1 cellular context compared by ENCODE assay signal in the genomic region with DNA sequence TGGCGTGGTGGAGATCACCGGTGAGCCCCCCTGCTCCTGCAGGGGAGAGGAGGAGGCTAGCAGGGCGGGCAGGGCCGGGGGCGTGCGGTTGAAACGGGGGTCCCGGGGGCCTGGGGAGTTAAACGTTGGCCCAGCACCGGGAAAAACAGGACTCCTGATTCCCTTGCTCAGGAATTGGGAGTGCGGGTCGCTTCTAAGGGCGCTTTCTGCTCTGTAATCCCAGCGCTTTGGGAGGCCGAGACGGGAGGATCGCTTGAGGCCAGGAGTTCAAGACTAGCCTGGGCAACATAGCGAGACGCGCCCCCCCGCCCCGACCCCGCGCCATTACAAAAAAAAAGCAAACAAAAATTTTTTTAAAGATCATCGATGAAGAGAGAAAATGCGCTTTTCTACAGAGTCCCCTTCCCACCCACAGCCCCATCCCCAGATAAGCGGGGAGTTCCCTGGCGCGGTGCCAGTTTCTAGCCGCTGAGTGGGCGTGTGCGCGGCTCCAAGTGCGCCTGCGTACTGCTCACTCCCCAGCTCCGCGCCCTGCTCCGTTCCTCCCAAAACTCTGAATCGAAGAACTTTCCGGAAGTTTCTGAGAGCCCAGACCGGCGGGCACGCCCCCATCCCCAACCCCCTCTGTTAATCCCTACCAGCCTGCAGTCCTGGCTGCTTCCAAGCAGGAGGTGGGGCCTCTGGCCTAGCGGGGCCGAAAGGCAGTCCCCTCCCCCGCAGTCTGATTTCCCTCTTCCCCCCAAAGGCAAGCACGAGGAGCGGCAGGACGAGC.
TF ChIP-seq lines count a peak whose summit lies in the region.

No MANE protein-coding gene starts in this region.

TF ChIP-seq in SK-N-SH, 30 proteins besides CTCF, POLR2A, EP300 and RAD21 (continued from another document):
- TF ChIP-seq PBX3 (IDR thresholded peaks at IDR 0.05) (no peak), NRF1 (IDR thresholded peaks at IDR 0.05; ENCODE audit: low read depth, low read length) (peak; percentile 77), NFIC (IDR thresholded peaks at IDR 0.05; ENCODE audit: borderline replicate concordance) (peak; percentile 95), EZH2phosphoT487 (IDR thresholded peaks at IDR 0.05; ENCODE audit: borderline replicate concordance, low read depth) (no peak), SIN3A (IDR thresholded peaks at IDR 0.05; ENCODE audit: borderline replicate concordance, low read depth, low read length) (no peak; the same call in 1 of the 2 replicates), RFX5 (IDR thresholded peaks at IDR 0.05; ENCODE audit: low read length) (no peak), TEAD4 (IDR thresholded peaks at IDR 0.05; ENCODE audit: borderline replicate concordance, insufficient read depth) (no peak), SMC3 (IDR thresholded peaks at IDR 0.05; ENCODE audit: low read depth, low read length) (peak; percentile 19; the same call in 1 of the 2 replicates)
- TF ChIP-seq, protein P1, sequence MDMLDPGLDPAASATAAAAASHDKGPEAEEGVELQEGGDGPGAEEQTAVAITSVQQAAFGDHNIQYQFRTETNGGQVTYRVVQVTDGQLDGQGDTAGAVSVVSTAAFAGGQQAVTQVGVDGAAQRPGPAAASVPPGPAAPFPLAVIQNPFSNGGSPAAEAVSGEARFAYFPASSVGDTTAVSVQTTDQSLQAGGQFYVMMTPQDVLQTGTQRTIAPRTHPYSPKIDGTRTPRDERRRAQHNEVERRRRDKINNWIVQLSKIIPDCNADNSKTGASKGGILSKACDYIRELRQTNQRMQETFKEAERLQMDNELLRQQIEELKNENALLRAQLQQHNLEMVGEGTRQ (IDR thresholded peaks at IDR 0.05; ENCODE audit: borderline replicate concordance, low read depth, low read length): no peak
